ENCODE assay signal across 20 cellular contexts in the genomic region with DNA sequence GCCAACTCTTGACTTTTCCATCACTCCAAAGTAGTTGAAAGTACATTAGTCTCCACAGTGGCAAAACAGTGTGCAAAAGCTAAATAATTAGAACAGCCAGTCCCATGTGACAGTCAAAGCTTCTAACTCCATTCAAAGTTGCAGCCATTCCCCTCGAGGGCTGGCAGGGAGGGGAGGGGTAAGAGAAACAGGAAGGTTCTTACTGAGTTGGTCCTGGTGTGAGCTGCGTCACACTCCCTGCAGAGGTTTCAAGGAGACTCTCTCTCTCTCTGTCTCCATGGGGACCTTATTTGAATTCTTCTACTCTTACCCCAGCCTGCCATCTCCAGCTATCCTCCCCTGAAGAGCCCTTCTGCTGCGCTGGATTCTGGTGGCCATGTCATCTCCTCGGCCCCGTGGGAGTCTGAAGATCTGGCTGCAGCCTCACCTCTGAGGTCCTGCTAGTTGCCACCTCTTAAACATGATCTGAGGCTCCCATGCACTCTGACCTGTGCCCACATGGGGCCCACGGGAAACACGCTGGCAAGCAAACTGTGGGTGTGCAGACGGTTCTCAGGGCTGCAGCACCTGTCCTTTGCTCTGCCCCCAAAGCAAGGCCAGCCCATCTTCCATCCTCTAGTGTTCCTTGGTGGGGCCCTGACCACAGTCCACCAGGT. TPM values are rescaled to one million over a fixed set of nuclear protein-coding genes. Genes with fewer than 3 reads are reported as not detected.
"Had no signal": no experiment of that assay in that cellular context is flagged by ENCODE, and none has a peak within 500 bp of the region (broad histone marks: within the 10 kb centered on the region; RNA-seq: fewer than 3 reads in every experiment).

No MANE protein-coding gene starts in this region.

- H3K4me3 Mint-ChIP-seq: activated CD4-positive, alpha-beta memory T cell treated with anti-CD3 and anti-CD28 coated beads for 36 hours; activated T-cell treated with anti-CD3 and anti-CD28 coated beads, Interleukin-2, amount 50 U/mL, for 4 hours; brain; endodermal cell; immature natural killer cell; nephron; T-helper 2 cell treated with Interferon-gamma antibody and Interleukin-4, amounts not matched to agents 5 μg/mL and 100 μg/mL, for 36 hours had no signal

- H3K27me3 ChIP-seq: transverse colon had no signal

- H3K27ac Mint-ChIP-seq: activated CD4-positive, alpha-beta memory T cell treated with anti-CD3 and anti-CD28 coated beads for 36 hours; activated naive CD4-positive, alpha-beta T cell treated with anti-CD3 and anti-CD28 coated beads, Interleukin-2, amount 50 U/mL, for 72 hours; endodermal cell; immature natural killer cell; nephron; T-helper 2 cell treated with Interferon-gamma antibody and Interleukin-4, amounts not matched to agents 5 μg/mL and 100 μg/mL, for 36 hours had no signal

- H3K4me1 Mint-ChIP-seq: endodermal cell, immature natural killer cell, nephron had no signal

- H3K4me3 ChIP-seq: transverse colon had no signal

- H3K9ac ChIP-seq: parathyroid adenoma had no signal

- H3K9me3 Mint-ChIP-seq: endodermal cell; immature natural killer cell; nephron; T-helper 2 cell treated with Interferon-gamma antibody and Interleukin-4, amounts not matched to agents 5 μg/mL and 100 μg/mL, for 36 hours had no signal

- H3K9me3 ChIP-seq: transverse colon had no signal

- DNase-seq: activated CD4-positive, alpha-beta memory T cell treated with anti-CD3 and anti-CD28 coated beads for 36 hours; activated effector memory CD4-positive, alpha-beta T cell treated with anti-CD3 and anti-CD28 coated beads, Interleukin-2, amount 50 U/mL, for 16 hours; activated T-cell treated with anti-CD3 and anti-CD28 coated beads, Interleukin-2, amount 50 U/mL, for 4 hours; dermis blood vessel endothelial cell; endodermal cell; glutamatergic neuron; immature natural killer cell; left colon; retina; SW 1271; transverse colon had no signal

- H3K4me1 ChIP-seq: parathyroid adenoma had no signal

- H3K36me3 ChIP-seq: transverse colon had no signal

- H3K27ac ChIP-seq: parathyroid adenoma, transverse colon had no signal

- H3K36me3 Mint-ChIP-seq: activated CD4-positive, alpha-beta memory T cell treated with anti-CD3 and anti-CD28 coated beads for 36 hours; immature natural killer cell had no signal

- ATAC-seq: activated naive CD4-positive, alpha-beta T cell treated with anti-CD3 and anti-CD28 coated beads, Interleukin-2, amount 50 U/mL, for 72 hours; activated T-cell treated with anti-CD3 and anti-CD28 coated beads, Interleukin-2, amount 50 U/mL, for 4 hours; esophagus mucosa; left colon had no signal

RNA-seq across cellular contexts. Expression of gene STH, which starts 23.3 kb away (rescaled TPM):
- total RNA-seq: activated CD4-positive, alpha-beta memory T cell treated with anti-CD3 and anti-CD28 coated beads for 36 hours; activated naive CD4-positive, alpha-beta T cell treated with anti-CD3 and anti-CD28 coated beads, Interleukin-2, amount 50 U/mL, for 72 hours; activated T-cell treated with anti-CD3 and anti-CD28 coated beads, Interleukin-2, amount 50 U/mL, for 4 hours; dermis blood vessel endothelial cell; endodermal cell; esophagus mucosa; left colon; lung microvascular endothelial cell; mucosa of gallbladder; skeletal muscle tissue; transverse colon had no signal
- polyA plus RNA-seq: immature natural killer cell had no signal
